8 cellular contexts compared by ENCODE assay signal in genomic region chr22:19663286-19663815, GRCh38. TPM values are rescaled to one million over a fixed set of nuclear protein-coding genes. Genes with fewer than 3 reads are reported as not detected.
DNase-seq lines count a peak whose midpoint lies in the region; ATAC-seq and TF ChIP-seq lines count a peak whose summit lies in the region.

No MANE protein-coding gene starts in this region.

- ATAC-seq in GM21526 (IDR thresholded peaks at IDR 0.05; ENCODE audit: low FRiP score, unreplicated experiment): no peak

- H3K9me3 ChIP-seq in WERI-Rb-1 (ENCODE audit: severe bottlenecking): no peaks in the 10 kb centered on the region

- H3K4me3 ChIP-seq in WERI-Rb-1 (ENCODE audit: low read depth, low read length) (no peak overlapping the region), kidney epithelial cell (ENCODE audit: low read depth, low read length) (no peak overlapping the region)

- H3K27me3 ChIP-seq in WERI-Rb-1 (ENCODE audit: insufficient read depth, low read depth, severe bottlenecking): no peaks in the 10 kb centered on the region
- H3K27me3 ChIP-seq in kidney epithelial cell (ENCODE audit: control insufficient read depth, insufficient read depth, low read length): peaks cover 3% of the 10 kb centered on the region

- H3K27ac ChIP-seq in WERI-Rb-1: no peak overlapping the region

- DNase-seq in AG09319 (ENCODE audit: extremely low read depth, low read depth) (peak; percentile 54), HT1080 (ENCODE audit: low read depth) (peak; percentile 78), WERI-Rb-1 (peak; percentile 31), kidney epithelial cell (ENCODE audit: low read depth) (peak; percentile 4), ACHN (no peak), mesenteric fat pad (ENCODE audit: low spot score) (no peak), activated T-cell treated with anti-CD3 and anti-CD28 coated beads for 4 hours (no peak)

- TF ChIP-seq CTCF in AG09319 (IDR thresholded peaks at IDR 0.05; ENCODE audit: low read depth, low read length): no peak
- no peak for TF ChIP-seq CTCF in WERI-Rb-1 (IDR thresholded peaks at IDR 0.05; ENCODE audit: low read depth, low read length)
- TF ChIP-seq CTCF in kidney epithelial cell (IDR thresholded peaks at IDR 0.05; ENCODE audit: insufficient read depth, low read length, poor library complexity, severe bottlenecking): no peak

- in situ Hi-C loops in ACHN (cut with HindIII; ENCODE audit: low pct_ligation_motif_present, low pct_unique_long_range_greater_than_20kb, low sequenced_read_pairs): no loop called here

- no peaks in the 10 kb centered on the region for H3K36me3 ChIP-seq in WERI-Rb-1
- no peaks in the 10 kb centered on the region for H3K36me3 ChIP-seq in kidney epithelial cell (ENCODE audit: control insufficient read depth, insufficient read depth, low read length)

RNA-seq across cellular contexts. Expression of gene SEPTIN5, which starts 51.0 kb away (rescaled TPM):
- total RNA-seq in HT1080 (2014; rRNA removed; shearing (Covaris generic)): 2.3 and 2.8 TPM in 2 replicates
- 3.9 and 12.2 TPM in 2 replicates for polyA plus RNA-seq in HT1080 (2015; cell fraction: cytosol; rRNA removed)
- polyA plus RNA-seq in HT1080 (2015; cell fraction: nucleus; rRNA removed): 14.3 and 15.1 TPM in 2 replicates
- 6.5 and 10.1 TPM in 2 replicates for total RNA-seq in kidney epithelial cell
- total RNA-seq in mesenteric fat pad: 7.0 TPM

RNA-seq across cellular contexts. Expression of gene GP1BB, which starts 60.0 kb away (rescaled TPM):
- total RNA-seq in HT1080 (2014; rRNA removed; shearing (Covaris generic)): not detected in 2 replicates
- polyA plus RNA-seq in HT1080 (2015; cell fraction: cytosol; rRNA removed): 1.8 TPM in 1 of 2 replicates, not detected in the other
- 1.2 and 3.5 TPM in 2 replicates for polyA plus RNA-seq in HT1080 (2015; cell fraction: nucleus; rRNA removed)
- total RNA-seq in kidney epithelial cell: 0.50 and 1.8 TPM in 2 replicates
- 1.8 TPM for total RNA-seq in mesenteric fat pad

Comparison
In these comparisons a context has a peak if more than half of its experiments do, and no peak if none do; other contexts are left out.
1. DNase-seq: peak in AG09319 (single experiment), HT1080 (single experiment), WERI-Rb-1 (single experiment) and kidney epithelial cell (single experiment); none in ACHN (single experiment), mesenteric fat pad (single experiment) and activated T-cell treated with anti-CD3 and anti-CD28 coated beads for 4 hours (single experiment).